1 cellular context compared by ENCODE assay signal in the genomic region with DNA sequence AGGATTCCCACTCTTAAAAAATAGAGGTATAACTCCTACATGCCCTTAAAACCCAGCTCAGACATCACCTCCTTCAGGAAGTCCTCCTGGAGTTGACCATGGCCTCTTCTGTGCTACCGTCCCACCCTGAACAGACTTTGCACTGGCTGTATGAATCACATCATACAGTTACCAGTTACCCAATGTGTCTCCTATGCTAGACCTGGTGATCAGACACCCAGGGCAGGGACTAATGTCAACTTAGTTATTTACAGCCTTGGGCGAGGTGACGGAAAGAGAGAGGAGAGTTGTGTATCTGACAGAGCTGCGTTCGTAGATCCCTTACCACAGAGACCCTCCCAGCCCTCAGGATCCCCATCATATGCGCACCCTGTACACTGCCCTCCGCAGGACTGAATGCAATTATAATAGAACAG.
TF ChIP-seq lines count a peak whose summit lies in the region.

No MANE protein-coding gene starts in this region.

TF ChIP-seq in HepG2, 621 proteins besides CTCF, POLR2A, EP300 and RAD21 (continued from another document and continues in another):
- TF ChIP-seq, protein P1, sequence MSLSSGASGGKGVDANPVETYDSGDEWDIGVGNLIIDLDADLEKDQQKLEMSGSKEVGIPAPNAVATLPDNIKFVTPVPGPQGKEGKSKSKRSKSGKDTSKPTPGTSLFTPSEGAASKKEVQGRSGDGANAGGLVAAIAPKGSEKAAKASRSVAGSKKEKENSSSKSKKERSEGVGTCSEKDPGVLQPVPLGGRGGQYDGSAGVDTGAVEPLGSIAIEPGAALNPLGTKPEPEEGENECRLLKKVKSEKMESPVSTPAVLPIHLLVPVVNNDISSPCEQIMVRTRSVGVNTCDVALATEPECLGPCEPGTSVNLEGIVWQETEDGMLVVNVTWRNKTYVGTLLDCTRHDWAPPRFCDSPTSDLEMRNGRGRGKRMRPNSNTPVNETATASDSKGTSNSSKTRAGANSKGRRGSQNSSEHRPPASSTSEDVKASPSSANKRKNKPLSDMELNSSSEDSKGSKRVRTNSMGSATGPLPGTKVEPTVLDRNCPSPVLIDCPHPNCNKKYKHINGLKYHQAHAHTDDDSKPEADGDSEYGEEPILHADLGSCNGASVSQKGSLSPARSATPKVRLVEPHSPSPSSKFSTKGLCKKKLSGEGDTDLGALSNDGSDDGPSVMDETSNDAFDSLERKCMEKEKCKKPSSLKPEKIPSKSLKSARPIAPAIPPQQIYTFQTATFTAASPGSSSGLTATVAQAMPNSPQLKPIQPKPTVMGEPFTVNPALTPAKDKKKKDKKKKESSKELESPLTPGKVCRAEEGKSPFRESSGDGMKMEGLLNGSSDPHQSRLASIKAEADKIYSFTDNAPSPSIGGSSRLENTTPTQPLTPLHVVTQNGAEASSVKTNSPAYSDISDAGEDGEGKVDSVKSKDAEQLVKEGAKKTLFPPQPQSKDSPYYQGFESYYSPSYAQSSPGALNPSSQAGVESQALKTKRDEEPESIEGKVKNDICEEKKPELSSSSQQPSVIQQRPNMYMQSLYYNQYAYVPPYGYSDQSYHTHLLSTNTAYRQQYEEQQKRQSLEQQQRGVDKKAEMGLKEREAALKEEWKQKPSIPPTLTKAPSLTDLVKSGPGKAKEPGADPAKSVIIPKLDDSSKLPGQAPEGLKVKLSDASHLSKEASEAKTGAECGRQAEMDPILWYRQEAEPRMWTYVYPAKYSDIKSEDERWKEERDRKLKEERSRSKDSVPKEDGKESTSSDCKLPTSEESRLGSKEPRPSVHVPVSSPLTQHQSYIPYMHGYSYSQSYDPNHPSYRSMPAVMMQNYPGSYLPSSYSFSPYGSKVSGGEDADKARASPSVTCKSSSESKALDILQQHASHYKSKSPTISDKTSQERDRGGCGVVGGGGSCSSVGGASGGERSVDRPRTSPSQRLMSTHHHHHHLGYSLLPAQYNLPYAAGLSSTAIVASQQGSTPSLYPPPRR (CRISPR knock-in tag; IDR thresholded peaks at IDR 0.05; ENCODE audit: borderline replicate concordance) = no peak
- TF ChIP-seq GATAD2A (CRISPR knock-in tag; IDR thresholded peaks at IDR 0.05) (peak; percentile 40), SAP130 (CRISPR knock-in tag; IDR thresholded peaks at IDR 0.05; ENCODE audit: low read depth) (peak; percentile 69), CEBPG (CRISPR knock-in tag; IDR thresholded peaks at IDR 0.05) (peak; percentile 77), DNMT1 (CRISPR knock-in tag; IDR thresholded peaks at IDR 0.05) (no peak), ZNF138 (CRISPR knock-in tag; IDR thresholded peaks at IDR 0.05; ENCODE audit: low read depth) (no peak), SOX13 (IDR thresholded peaks at IDR 0.05) (no peak), SOX13 (CRISPR knock-in tag; conservative IDR thresholded peaks at IDR 0.05 in 1 of 2, IDR thresholded peaks at IDR 0.05 in 1 of 2) (peak in 1 of 2 experiments; percentile 43; a peak in 1 of 4 replicates), KLF15 (CRISPR knock-in tag; IDR thresholded peaks at IDR 0.05; ENCODE audit: borderline replicate concordance) (no peak), ZSCAN29 (CRISPR knock-in tag; conservative IDR thresholded peaks at IDR 0.05) (no peak), FOSL2 (CRISPR knock-in tag; IDR thresholded peaks at IDR 0.05) (peak; percentile 89), RARA (CRISPR knock-in tag; IDR thresholded peaks at IDR 0.05) (peak; percentile 59; the same call in 1 of the 2 replicates), ZNF44 (CRISPR knock-in tag; IDR thresholded peaks at IDR 0.05) (no peak), ZBTB20 (CRISPR knock-in tag; IDR thresholded peaks at IDR 0.05; ENCODE audit: borderline replicate concordance, low read depth) (no peak), PHF21A (CRISPR knock-in tag; IDR thresholded peaks at IDR 0.05) (0 out of 2 replicates have a peak, but pooled peaks have one; percentile 17), BCL6 (CRISPR knock-in tag; IDR thresholded peaks at IDR 0.05) (0 out of 2 replicates have a peak, but pooled peaks have one; percentile 11), SMAD1 (CRISPR knock-in tag; IDR thresholded peaks at IDR 0.05; ENCODE audit: borderline replicate concordance, low read depth) (no peak), PAX8 (CRISPR knock-in tag; IDR thresholded peaks at IDR 0.05; ENCODE audit: borderline replicate concordance) (no peak), KMT2A (CRISPR knock-in tag; IDR thresholded peaks at IDR 0.05) (no peak), MEIS1 (CRISPR knock-in tag; IDR thresholded peaks at IDR 0.05; ENCODE audit: borderline replicate concordance) (0 out of 2 replicates have a peak, but pooled peaks have one; percentile 52), REPIN1 (CRISPR knock-in tag; IDR thresholded peaks at IDR 0.05; ENCODE audit: borderline replicate concordance, low read depth) (no peak), ZNF629 (CRISPR knock-in tag; conservative IDR thresholded peaks at IDR 0.05) (0 out of 2 replicates have a peak, but pooled peaks have one; percentile 7), SKI (IDR thresholded peaks at IDR 0.05; ENCODE audit: partially characterized antibody) (peak; percentile 80), RFXANK (CRISPR knock-in tag; IDR thresholded peaks at IDR 0.05) (no peak), PTBP1 (IDR thresholded peaks at IDR 0.05; ENCODE audit: low read depth, low read length, poor library complexity, severe bottlenecking) (no peak), CENPT (CRISPR knock-in tag; IDR thresholded peaks at IDR 0.05; ENCODE audit: low read depth) (no peak), TEAD3 (CRISPR knock-in tag; optimal IDR thresholded peaks at IDR 0.05; ENCODE audit: borderline replicate concordance) (no peak), ISL2 (CRISPR knock-in tag; IDR thresholded peaks at IDR 0.05) (no peak), SMC3 (IDR thresholded peaks at IDR 0.05; ENCODE audit: low read length) (0 out of 2 replicates have a peak, but pooled peaks have one; percentile 3), ASH2L (IDR thresholded peaks at IDR 0.05; ENCODE audit: insufficient read length, low read depth, low read length) (no peak), SATB2 (CRISPR knock-in tag; IDR thresholded peaks at IDR 0.05) (no peak), ZNF354B (CRISPR knock-in tag; IDR thresholded peaks at IDR 0.05) (no peak), ZMYM4 (CRISPR knock-in tag; IDR thresholded peaks at IDR 0.05) (no peak), ZNF605 (CRISPR knock-in tag; IDR thresholded peaks at IDR 0.05) (no peak)
- TF ChIP-seq, protein P2, sequence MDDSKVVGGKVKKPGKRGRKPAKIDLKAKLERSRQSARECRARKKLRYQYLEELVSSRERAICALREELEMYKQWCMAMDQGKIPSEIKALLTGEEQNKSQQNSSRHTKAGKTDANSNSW (CRISPR knock-in tag; IDR thresholded peaks at IDR 0.05; ENCODE audit: borderline replicate concordance) = no peak
- TF ChIP-seq, protein P3, sequence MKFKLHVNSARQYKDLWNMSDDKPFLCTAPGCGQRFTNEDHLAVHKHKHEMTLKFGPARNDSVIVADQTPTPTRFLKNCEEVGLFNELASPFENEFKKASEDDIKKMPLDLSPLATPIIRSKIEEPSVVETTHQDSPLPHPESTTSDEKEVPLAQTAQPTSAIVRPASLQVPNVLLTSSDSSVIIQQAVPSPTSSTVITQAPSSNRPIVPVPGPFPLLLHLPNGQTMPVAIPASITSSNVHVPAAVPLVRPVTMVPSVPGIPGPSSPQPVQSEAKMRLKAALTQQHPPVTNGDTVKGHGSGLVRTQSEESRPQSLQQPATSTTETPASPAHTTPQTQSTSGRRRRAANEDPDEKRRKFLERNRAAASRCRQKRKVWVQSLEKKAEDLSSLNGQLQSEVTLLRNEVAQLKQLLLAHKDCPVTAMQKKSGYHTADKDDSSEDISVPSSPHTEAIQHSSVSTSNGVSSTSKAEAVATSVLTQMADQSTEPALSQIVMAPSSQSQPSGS (CRISPR knock-in tag; IDR thresholded peaks at IDR 0.05) = no peak
- TF ChIP-seq, protein P4, sequence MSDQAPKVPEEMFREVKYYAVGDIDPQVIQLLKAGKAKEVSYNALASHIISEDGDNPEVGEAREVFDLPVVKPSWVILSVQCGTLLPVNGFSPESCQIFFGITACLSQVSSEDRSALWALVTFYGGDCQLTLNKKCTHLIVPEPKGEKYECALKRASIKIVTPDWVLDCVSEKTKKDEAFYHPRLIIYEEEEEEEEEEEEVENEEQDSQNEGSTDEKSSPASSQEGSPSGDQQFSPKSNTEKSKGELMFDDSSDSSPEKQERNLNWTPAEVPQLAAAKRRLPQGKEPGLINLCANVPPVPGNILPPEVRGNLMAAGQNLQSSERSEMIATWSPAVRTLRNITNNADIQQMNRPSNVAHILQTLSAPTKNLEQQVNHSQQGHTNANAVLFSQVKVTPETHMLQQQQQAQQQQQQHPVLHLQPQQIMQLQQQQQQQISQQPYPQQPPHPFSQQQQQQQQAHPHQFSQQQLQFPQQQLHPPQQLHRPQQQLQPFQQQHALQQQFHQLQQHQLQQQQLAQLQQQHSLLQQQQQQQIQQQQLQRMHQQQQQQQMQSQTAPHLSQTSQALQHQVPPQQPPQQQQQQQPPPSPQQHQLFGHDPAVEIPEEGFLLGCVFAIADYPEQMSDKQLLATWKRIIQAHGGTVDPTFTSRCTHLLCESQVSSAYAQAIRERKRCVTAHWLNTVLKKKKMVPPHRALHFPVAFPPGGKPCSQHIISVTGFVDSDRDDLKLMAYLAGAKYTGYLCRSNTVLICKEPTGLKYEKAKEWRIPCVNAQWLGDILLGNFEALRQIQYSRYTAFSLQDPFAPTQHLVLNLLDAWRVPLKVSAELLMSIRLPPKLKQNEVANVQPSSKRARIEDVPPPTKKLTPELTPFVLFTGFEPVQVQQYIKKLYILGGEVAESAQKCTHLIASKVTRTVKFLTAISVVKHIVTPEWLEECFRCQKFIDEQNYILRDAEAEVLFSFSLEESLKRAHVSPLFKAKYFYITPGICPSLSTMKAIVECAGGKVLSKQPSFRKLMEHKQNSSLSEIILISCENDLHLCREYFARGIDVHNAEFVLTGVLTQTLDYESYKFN (CRISPR knock-in tag; conservative IDR thresholded peaks at IDR 0.05) = peak; percentile 38
- TF ChIP-seq, protein P5, sequence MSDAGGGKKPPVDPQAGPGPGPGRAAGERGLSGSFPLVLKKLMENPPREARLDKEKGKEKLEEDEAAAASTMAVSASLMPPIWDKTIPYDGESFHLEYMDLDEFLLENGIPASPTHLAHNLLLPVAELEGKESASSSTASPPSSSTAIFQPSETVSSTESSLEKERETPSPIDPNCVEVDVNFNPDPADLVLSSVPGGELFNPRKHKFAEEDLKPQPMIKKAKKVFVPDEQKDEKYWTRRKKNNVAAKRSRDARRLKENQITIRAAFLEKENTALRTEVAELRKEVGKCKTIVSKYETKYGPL (CRISPR knock-in tag; IDR thresholded peaks at IDR 0.05) = no peak
- TF ChIP-seq, protein P6, sequence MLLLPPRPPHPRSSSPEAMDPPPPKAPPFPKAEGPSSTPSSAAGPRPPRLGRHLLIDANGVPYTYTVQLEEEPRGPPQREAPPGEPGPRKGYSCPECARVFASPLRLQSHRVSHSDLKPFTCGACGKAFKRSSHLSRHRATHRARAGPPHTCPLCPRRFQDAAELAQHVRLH (CRISPR knock-in tag; IDR thresholded peaks at IDR 0.05; ENCODE audit: borderline replicate concordance, low read depth) = 0 out of 2 replicates have a peak, but pooled peaks have one; percentile 34
- TF ChIP-seq, protein P7, sequence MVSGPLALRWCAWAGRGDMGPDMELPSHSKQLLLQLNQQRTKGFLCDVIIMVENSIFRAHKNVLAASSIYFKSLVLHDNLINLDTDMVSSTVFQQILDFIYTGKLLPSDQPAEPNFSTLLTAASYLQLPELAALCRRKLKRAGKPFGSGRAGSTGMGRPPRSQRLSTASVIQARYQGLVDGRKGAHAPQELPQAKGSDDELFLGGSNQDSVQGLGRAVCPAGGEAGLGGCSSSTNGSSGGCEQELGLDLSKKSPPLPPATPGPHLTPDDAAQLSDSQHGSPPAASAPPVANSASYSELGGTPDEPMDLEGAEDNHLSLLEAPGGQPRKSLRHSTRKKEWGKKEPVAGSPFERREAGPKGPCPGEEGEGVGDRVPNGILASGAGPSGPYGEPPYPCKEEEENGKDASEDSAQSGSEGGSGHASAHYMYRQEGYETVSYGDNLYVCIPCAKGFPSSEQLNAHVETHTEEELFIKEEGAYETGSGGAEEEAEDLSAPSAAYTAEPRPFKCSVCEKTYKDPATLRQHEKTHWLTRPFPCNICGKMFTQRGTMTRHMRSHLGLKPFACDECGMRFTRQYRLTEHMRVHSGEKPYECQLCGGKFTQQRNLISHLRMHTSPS (CRISPR knock-in tag; IDR thresholded peaks at IDR 0.05; ENCODE audit: low read depth) = no peak; the same call in 1 of the 2 replicates
- TF ChIP-seq, protein P8, sequence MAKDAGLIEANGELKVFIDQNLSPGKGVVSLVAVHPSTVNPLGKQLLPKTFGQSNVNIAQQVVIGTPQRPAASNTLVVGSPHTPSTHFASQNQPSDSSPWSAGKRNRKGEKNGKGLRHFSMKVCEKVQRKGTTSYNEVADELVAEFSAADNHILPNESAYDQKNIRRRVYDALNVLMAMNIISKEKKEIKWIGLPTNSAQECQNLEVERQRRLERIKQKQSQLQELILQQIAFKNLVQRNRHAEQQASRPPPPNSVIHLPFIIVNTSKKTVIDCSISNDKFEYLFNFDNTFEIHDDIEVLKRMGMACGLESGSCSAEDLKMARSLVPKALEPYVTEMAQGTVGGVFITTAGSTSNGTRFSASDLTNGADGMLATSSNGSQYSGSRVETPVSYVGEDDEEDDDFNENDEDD (CRISPR knock-in tag; IDR thresholded peaks at IDR 0.05; ENCODE audit: borderline replicate concordance) = no peak
- TF ChIP-seq, protein P9, sequence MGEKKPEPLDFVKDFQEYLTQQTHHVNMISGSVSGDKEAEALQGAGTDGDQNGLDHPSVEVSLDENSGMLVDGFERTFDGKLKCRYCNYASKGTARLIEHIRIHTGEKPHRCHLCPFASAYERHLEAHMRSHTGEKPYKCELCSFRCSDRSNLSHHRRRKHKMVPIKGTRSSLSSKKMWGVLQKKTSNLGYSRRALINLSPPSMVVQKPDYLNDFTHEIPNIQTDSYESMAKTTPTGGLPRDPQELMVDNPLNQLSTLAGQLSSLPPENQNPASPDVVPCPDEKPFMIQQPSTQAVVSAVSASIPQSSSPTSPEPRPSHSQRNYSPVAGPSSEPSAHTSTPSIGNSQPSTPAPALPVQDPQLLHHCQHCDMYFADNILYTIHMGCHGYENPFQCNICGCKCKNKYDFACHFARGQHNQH (CRISPR knock-in tag; IDR thresholded peaks at IDR 0.05) = 0 out of 2 replicates have a peak, but pooled peaks have one; percentile 34
- TF ChIP-seq, protein P10, sequence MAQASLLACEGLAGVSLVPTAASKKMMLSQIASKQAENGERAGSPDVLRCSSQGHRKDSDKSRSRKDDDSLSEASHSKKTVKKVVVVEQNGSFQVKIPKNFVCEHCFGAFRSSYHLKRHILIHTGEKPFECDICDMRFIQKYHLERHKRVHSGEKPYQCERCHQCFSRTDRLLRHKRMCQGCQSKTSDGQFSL (CRISPR knock-in tag; IDR thresholded peaks at IDR 0.05) = no peak
- TF ChIP-seq, protein P11, sequence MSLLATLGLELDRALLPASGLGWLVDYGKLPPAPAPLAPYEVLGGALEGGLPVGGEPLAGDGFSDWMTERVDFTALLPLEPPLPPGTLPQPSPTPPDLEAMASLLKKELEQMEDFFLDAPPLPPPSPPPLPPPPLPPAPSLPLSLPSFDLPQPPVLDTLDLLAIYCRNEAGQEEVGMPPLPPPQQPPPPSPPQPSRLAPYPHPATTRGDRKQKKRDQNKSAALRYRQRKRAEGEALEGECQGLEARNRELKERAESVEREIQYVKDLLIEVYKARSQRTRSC (CRISPR knock-in tag; IDR thresholded peaks at IDR 0.05; ENCODE audit: low read depth) = no peak
